ENCODE assay signal across 1 cellular context in genomic region chr1:210291088-210291487, GRCh38.
TF ChIP-seq lines count a peak whose summit lies in the region.

No MANE protein-coding gene starts in this region.

TF ChIP-seq in GM23338, 12 proteins besides CTCF, POLR2A, EP300 and RAD21:
- TF ChIP-seq, protein P1, sequence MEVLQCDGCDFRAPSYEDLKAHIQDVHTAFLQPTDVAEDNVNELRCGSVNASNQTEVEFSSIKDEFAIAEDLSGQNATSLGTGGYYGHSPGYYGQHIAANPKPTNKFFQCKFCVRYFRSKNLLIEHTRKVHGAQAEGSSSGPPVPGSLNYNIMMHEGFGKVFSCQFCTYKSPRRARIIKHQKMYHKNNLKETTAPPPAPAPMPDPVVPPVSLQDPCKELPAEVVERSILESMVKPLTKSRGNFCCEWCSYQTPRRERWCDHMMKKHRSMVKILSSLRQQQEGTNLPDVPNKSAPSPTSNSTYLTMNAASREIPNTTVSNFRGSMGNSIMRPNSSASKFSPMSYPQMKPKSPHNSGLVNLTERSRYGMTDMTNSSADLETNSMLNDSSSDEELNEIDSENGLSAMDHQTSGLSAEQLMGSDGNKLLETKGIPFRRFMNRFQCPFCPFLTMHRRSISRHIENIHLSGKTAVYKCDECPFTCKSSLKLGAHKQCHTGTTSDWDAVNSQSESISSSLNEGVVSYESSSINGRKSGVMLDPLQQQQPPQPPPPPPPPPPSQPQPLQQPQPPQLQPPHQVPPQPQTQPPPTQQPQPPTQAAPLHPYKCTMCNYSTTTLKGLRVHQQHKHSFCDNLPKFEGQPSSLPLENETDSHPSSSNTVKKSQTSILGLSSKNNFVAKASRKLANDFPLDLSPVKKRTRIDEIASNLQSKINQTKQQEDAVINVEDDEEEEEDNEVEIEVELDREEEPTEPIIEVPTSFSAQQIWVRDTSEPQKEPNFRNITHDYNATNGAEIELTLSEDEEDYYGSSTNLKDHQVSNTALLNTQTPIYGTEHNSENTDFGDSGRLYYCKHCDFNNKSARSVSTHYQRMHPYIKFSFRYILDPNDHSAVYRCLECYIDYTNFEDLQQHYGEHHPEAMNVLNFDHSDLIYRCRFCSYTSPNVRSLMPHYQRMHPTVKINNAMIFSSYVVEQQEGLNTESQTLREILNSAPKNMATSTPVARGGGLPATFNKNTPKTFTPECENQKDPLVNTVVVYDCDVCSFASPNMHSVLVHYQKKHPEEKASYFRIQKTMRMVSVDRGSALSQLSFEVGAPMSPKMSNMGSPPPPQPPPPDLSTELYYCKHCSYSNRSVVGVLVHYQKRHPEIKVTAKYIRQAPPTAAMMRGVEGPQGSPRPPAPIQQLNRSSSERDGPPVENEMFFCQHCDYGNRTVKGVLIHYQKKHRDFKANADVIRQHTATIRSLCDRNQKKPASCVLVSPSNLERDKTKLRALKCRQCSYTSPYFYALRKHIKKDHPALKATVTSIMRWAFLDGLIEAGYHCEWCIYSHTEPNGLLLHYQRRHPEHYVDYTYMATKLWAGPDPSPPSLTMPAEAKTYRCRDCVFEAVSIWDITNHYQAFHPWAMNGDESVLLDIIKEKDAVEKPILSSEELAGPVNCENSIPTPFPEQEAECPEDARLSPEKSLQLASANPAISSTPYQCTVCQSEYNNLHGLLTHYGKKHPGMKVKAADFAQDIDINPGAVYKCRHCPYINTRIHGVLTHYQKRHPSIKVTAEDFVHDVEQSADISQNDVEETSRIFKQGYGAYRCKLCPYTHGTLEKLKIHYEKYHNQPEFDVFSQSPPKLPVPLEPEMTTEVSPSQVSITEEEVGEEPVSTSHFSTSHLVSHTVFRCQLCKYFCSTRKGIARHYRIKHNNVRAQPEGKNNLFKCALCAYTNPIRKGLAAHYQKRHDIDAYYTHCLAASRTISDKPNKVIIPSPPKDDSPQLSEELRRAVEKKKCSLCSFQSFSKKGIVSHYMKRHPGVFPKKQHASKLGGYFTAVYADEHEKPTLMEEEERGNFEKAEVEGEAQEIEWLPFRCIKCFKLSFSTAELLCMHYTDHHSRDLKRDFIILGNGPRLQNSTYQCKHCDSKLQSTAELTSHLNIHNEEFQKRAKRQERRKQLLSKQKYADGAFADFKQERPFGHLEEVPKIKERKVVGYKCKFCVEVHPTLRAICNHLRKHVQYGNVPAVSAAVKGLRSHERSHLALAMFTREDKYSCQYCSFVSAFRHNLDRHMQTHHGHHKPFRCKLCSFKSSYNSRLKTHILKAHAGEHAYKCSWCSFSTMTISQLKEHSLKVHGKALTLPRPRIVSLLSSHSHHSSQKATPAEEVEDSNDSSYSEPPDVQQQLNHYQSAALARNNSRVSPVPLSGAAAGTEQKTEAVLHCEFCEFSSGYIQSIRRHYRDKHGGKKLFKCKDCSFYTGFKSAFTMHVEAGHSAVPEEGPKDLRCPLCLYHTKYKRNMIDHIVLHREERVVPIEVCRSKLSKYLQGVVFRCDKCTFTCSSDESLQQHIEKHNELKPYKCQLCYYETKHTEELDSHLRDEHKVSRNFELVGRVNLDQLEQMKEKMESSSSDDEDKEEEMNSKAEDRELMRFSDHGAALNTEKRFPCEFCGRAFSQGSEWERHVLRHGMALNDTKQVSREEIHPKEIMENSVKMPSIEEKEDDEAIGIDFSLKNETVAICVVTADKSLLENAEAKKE (CRISPR knock-in tag; IDR thresholded peaks at IDR 0.05), result no peak
- TF ChIP-seq EZH2 (IDR thresholded peaks at IDR 0.05; ENCODE audit: low read depth, unreplicated experiment) (no peak), NANOG (IDR thresholded peaks at IDR 0.05; ENCODE audit: borderline replicate concordance) (no peak), ETS1 (IDR thresholded peaks at IDR 0.05) (no peak), POLR2AphosphoS5 (IDR thresholded peaks at IDR 0.05; ENCODE audit: low read depth) (no peak), STAT1 (IDR thresholded peaks at IDR 0.05; ENCODE audit: unreplicated experiment) (no peak), CREB1 (CRISPR knock-in tag; IDR thresholded peaks at IDR 0.05; ENCODE audit: low read depth) (no peak), ZNF114 (CRISPR knock-in tag; IDR thresholded peaks at IDR 0.05) (no peak)
- TF ChIP-seq, protein P2, sequence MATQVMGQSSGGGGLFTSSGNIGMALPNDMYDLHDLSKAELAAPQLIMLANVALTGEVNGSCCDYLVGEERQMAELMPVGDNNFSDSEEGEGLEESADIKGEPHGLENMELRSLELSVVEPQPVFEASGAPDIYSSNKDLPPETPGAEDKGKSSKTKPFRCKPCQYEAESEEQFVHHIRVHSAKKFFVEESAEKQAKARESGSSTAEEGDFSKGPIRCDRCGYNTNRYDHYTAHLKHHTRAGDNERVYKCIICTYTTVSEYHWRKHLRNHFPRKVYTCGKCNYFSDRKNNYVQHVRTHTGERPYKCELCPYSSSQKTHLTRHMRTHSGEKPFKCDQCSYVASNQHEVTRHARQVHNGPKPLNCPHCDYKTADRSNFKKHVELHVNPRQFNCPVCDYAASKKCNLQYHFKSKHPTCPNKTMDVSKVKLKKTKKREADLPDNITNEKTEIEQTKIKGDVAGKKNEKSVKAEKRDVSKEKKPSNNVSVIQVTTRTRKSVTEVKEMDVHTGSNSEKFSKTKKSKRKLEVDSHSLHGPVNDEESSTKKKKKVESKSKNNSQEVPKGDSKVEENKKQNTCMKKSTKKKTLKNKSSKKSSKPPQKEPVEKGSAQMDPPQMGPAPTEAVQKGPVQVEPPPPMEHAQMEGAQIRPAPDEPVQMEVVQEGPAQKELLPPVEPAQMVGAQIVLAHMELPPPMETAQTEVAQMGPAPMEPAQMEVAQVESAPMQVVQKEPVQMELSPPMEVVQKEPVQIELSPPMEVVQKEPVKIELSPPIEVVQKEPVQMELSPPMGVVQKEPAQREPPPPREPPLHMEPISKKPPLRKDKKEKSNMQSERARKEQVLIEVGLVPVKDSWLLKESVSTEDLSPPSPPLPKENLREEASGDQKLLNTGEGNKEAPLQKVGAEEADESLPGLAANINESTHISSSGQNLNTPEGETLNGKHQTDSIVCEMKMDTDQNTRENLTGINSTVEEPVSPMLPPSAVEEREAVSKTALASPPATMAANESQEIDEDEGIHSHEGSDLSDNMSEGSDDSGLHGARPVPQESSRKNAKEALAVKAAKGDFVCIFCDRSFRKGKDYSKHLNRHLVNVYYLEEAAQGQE (IDR thresholded peaks at IDR 0.05; ENCODE audit: unreplicated experiment), result no peak
TF ChIP-seq in GM23338: peak in this region for 0.
